Comparison of ENCODE assay signal across 8 cellular contexts in the genomic region with DNA sequence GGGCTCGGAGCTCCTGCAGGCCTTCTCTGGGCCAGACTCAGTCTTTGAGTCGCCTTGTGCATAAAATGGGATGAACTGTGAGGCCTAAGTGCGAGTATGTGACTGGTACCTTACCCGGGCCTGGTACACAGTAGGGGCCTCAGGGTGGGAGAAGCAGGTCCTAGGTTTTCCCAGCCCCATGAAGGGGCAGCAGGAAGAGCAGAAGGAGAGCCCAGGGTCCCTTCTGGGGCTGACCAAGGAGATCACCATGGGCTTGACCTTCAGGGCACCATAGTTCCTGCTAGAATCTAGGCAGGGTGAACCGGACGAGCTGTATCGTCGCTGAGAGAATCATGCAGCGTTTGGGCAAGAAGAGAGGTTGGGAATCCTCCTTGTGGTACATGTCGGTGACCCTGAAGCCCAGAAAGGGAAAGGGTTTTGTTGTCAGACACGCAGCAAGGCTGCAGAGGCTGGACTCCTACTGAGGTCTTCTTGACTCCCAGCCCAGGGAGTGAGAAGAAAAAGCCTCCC. TPM values are rescaled to one million over a fixed set of nuclear protein-coding genes. Genes with fewer than 3 reads are reported as not detected.
A peak's percentile ranks its signal among the peaks of the same experiment; 100 is the strongest.
DNase-seq lines count a peak whose midpoint lies in the region; ATAC-seq and TF ChIP-seq lines count a peak whose summit lies in the region.

No MANE protein-coding gene starts in this region.

- H3K4me3 ChIP-seq in AG04449 (ENCODE audit: low read depth, low read length) = peak overlapping the region; percentile 86
- peak overlapping the region in 1 of 2 donors; percentile 55 for H3K4me3 ChIP-seq in body of pancreas
- peak overlapping the region; percentile 79 to 81 for H3K4me3 ChIP-seq in mucosa of rectum (ENCODE audit: low read length in 2 of 2)

- intact Hi-C loops in body of pancreas (cut with DNase I) = no loop called here

- peaks cover 51% of the 10 kb centered on the region for H3K4me1 ChIP-seq in body of pancreas
- peaks cover 60 to 64% of the 10 kb centered on the region in 2 donors for H3K4me1 ChIP-seq in mucosa of rectum (ENCODE audit: control insufficient read depth in 2 of 2, insufficient read depth in 2 of 2, low read length in 2 of 2)

- H3K27ac ChIP-seq in body of pancreas (peak overlapping the region; percentile 78 to 94 (median 90)), mucosa of rectum (ENCODE audit: low read depth in 2 of 2, low read length in 2 of 2) (peak overlapping the region; percentile 93 to 98)

- CTCF ChIA-PET in AG04449 (lab: Yijun Ruan, JAX) = interaction anchor here (0.6 kb wide), 1 partner anchor 330 kb away, joined by 3 read pairs; no protein-coding TSS in a partner anchor

- no peak for TF ChIP-seq POLR2A in body of pancreas (IDR thresholded peaks at IDR 0.05)

- POLR2A ChIA-PET in AG04449 (lab: Yijun Ruan, JAX) = interaction anchor here (3.6 kb wide), 1 partner anchor 29 kb away, joined by 21 read pairs; the partner anchor contains the start of gene HNRNPAB

- 67 to 74% methylated on average over 6 to 11 of the region's 11 CpGs for WGBS in body of pancreas, 2 donors

- peak overlapping the region; percentile 81 to 96 for H3K9ac ChIP-seq in mucosa of rectum (ENCODE audit: low read depth in 1 of 2, low read length in 2 of 2)

- H3K9me3 ChIP-seq in body of pancreas (no peaks in the 10 kb centered on the region), mucosa of rectum (ENCODE audit: control insufficient read depth in 2 of 2, low read length in 2 of 2) (no peaks in the 10 kb centered on the region)

- peaks cover 0 to 2% of the 10 kb centered on the region in 2 donors for H3K36me3 ChIP-seq in body of pancreas (replicated peaks in 1 of 2; ENCODE audit: insufficient read depth in 1 of 2, low read depth in 2 of 2)
- H3K36me3 ChIP-seq in mucosa of rectum (ENCODE audit: control insufficient read depth in 2 of 2, insufficient read depth in 2 of 2, low read length in 2 of 2) = peaks cover 22 to 28% of the 10 kb centered on the region in 2 donors

- DNase-seq in AG04449 (ENCODE audit: low read depth, low spot score) = no peak
- no peak for DNase-seq in body of pancreas
- DNase-seq in AG08396 (ENCODE audit: low spot score) = no peak
- no peak for DNase-seq in activated gamma-delta T cell (lab: John Stamatoyannopoulos, UW)
- DNase-seq in globus pallidus (ENCODE audit: low spot score) = no peak

- ATAC-seq in HG03064 (IDR thresholded peaks at IDR 0.05; ENCODE audit: low read depth, unreplicated experiment) = peak; percentile 28
- no peak for ATAC-seq in body of pancreas
- ATAC-seq in GM21737 (IDR thresholded peaks at IDR 0.05; ENCODE audit: unreplicated experiment) = no peak

- no peak for TF ChIP-seq CTCF in AG04449 (IDR thresholded peaks at IDR 0.05; ENCODE audit: insufficient read depth, low read length, missing control alignments)
- TF ChIP-seq CTCF in body of pancreas (IDR thresholded peaks at IDR 0.05) = no peak

- H3K27me3 ChIP-seq in body of pancreas = no peaks in the 10 kb centered on the region
- H3K27me3 ChIP-seq in mucosa of rectum (ENCODE audit: control insufficient read depth in 2 of 2, insufficient read depth in 2 of 2, low read length in 2 of 2) = no peaks in the 10 kb centered on the region

RNA-seq across cellular contexts. Expression of gene PHYKPL, which starts 0.4 kb away (rescaled TPM):
- total RNA-seq in body of pancreas = 10 to 100 TPM; 47.0 to 76.5 TPM

RNA-seq across cellular contexts. Expression of gene HNRNPAB, which starts 28.6 kb away (rescaled TPM):
- 10 to 100 TPM; 42.0 to 73.8 TPM for total RNA-seq in body of pancreas

RNA-seq across cellular contexts. Expression of gene GMCL2, which starts 45.8 kb away (rescaled TPM):
- not detected for total RNA-seq in body of pancreas
